In the genomic region with DNA sequence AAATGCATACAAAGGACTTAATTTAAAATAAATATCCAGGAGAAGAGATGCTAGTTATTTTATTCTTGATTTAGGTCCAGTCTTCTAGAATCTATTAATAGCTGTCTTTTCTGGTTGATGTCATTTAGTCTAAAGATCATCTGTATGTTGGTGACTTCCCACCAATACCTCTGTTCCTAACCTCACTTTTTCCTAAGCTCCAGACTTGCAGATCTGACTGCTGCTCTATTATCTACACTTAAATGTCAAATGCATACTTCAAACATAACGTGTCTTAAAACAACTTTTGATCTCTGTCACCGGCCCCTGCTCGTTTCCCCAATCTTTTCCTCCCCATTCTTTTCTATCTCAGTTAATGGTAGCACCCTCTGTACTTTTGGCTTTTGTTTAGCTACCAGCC, we compare ENCODE assay signal across 9 cellular contexts.
"Had no signal": no experiment of that assay in that cellular context is flagged by ENCODE, and none has a peak within 500 bp of the region (broad histone marks: within the 10 kb centered on the region; RNA-seq: fewer than 3 reads in every experiment).

No MANE protein-coding gene starts in this region.

- ATAC-seq: T-cell had no signal

- H3K27me3 ChIP-seq: cardiac muscle cell had no signal

- DNase-seq: activated gamma-delta T cell treated with Interleukin-2 at 50 U/mL for 16 hours, right cardiac atrium, T-cell, T1000 had no signal

- H3K27ac ChIP-seq: SK-N-MC had no signal

- H3K4me3 Mint-ChIP-seq: neural crest cell, T-cell had no signal

- H3K9me3 ChIP-seq: prostate gland had no signal

- H3K36me3 ChIP-seq: cardiac muscle cell, prostate gland had no signal

- H3K4me3 ChIP-seq: cardiac muscle cell, lung, prostate gland, SK-N-MC had no signal

- H3K4me1 Mint-ChIP-seq: neural crest cell had no signal

- H3K27me3 Mint-ChIP-seq: T-cell had no signal
